Comparison of ENCODE assay signal across 25 cellular contexts in the genomic region with DNA sequence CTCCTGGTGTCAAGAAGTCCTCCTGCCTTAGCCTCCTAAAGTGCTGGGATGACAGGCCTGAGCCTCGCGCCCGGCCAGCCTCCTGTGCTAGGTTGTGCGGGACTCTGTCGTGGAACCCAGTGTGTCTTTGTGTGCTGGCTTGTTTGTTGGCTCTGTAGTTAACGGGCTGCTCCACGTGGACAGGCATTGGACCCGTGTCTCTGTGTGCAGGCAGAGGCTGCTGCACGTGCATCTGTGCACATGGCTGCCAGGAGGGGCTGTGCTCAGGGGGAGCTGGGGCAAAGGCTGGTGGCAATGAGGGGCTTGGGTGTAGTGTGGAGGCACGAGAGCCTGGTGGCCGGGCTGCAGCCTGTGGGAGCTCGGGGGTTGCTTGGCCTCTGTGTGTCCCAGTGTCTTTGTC.
"Had no signal": no experiment of that assay in that cellular context is flagged by ENCODE, and none has a peak within 500 bp of the region (broad histone marks: within the 10 kb centered on the region; RNA-seq: fewer than 3 reads in every experiment).

No MANE protein-coding gene starts in this region.

- FAIRE-seq: pancreas, small intestine had no signal

- H3K4me3 ChIP-seq: neural progenitor cell, pancreas, psoas muscle, right lobe of liver, sigmoid colon, suprapubic skin, testis, tibial artery, transverse colon, upper lobe of right lung, uterus had no signal

- H3K4me1 ChIP-seq: neural progenitor cell, pancreas, psoas muscle, right lobe of liver, suprapubic skin, testis, tibial artery, upper lobe of right lung, uterus had no signal

- H3K27ac ChIP-seq: neural progenitor cell, pancreas, psoas muscle, right lobe of liver, sigmoid colon, suprapubic skin, testis, tibial artery, transverse colon, upper lobe of right lung, uterus had no signal

- H3K9me3 ChIP-seq: pancreas, psoas muscle, right lobe of liver, sigmoid colon, suprapubic skin, testis, tibial artery, transverse colon, upper lobe of right lung, uterus had no signal

- H3K27me3 ChIP-seq: neural progenitor cell, pancreas, right lobe of liver, sigmoid colon, suprapubic skin, testis, tibial artery, transverse colon, upper lobe of right lung, uterus had no signal

- H3K9ac ChIP-seq: neural progenitor cell had no signal

- H3K36me3 ChIP-seq: neural progenitor cell, pancreas, right lobe of liver, sigmoid colon, suprapubic skin, tibial artery, transverse colon, upper lobe of right lung, uterus had no signal

- H3K4me2 ChIP-seq: neural progenitor cell had no signal

- DNase-seq: naive thymus-derived CD4-positive, alpha-beta T cell; natural killer cell; occipital lobe; pancreas; psoas muscle; right cardiac atrium; right lobe of liver; sigmoid colon; small intestine; stimulated activated CD4-positive, alpha-beta T cell treated with anti-CD3 and anti-CD28 coated beads, Interleukin-15, amount 100 ng/mL, for 24 hours; stimulated activated CD4-positive, alpha-beta T cell treated with anti-CD3 and anti-CD28 coated beads, Interleukin-2, amount 100 ng/mL, for 24 hours; stimulated activated CD4-positive, alpha-beta T cell treated with anti-CD3 and anti-CD28 coated beads, Interleukin-2, amount 100 ng/mL, for 48 hours; stimulated activated CD4-positive, alpha-beta T cell treated with anti-CD3 and anti-CD28 coated beads, Interleukin-4, amount 100 ng/mL, for 24 hours; stimulated activated naive B cell treated with anti-CD40 and anti-IgM and Interleukin-4, amounts not matched to agents 10 μg/mL and 1 μg/mL and 100 μg/mL, for 72 hours; stimulated activated naive CD8-positive, alpha-beta T cell treated with anti-CD3 and anti-CD28 coated beads, Interleukin-15, amount 100 ng/mL, for 72 hours; stimulated activated naive CD8-positive, alpha-beta T cell treated with anti-CD3 and anti-CD28 coated beads, Interleukin-15, Interleukin-2, amounts not matched to agents 100 U/mL and 50 U/mL, for 24 hours; substantia nigra; testis; tibial artery; transverse colon; upper lobe of right lung; uterus had no signal

- ATAC-seq: naive thymus-derived CD4-positive, alpha-beta T cell; natural killer cell; pancreas; psoas muscle; right cardiac atrium; right lobe of liver; stimulated activated effector memory CD8-positive, alpha-beta T cell treated with anti-CD3 and anti-CD28 coated beads, Interleukin-12 subunit alpha, Interleukin-12 subunit beta, amount 100 ng/mL, for 72 hours; stimulated activated naive B cell treated with anti-CD40 and anti-IgM and Interleukin-4, amounts not matched to agents 10 μg/mL and 1 μg/mL and 100 μg/mL, for 72 hours; stimulated activated naive CD8-positive, alpha-beta T cell treated with anti-CD3 and anti-CD28 coated beads, Interleukin-15, amount 100 ng/mL, for 72 hours; stimulated activated naive CD8-positive, alpha-beta T cell treated with anti-CD3 and anti-CD28 coated beads, Interleukin-15, Interleukin-2, amounts not matched to agents 100 U/mL and 50 U/mL, for 24 hours; upper lobe of right lung had no signal

- H2AFZ ChIP-seq: neural progenitor cell had no signal
